In the genomic region with DNA sequence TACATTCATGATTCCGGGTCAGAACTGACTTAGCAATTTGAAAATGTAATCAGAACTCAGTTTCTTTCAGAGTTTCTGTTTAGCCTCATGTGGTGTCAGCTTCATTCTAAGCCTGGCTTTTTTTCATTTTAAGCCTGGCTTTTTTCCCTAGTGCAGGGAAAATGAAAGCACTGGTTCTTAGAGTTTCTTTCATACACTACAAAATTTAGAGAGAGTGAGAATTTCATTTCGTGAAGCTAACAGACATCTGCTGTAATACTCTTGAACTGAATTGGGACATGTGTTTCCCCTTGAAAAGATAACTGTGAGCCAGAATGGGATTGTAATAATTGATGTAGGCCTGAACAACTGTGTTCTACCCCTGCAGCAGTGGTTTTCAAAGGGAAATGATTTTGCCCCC, we compare ENCODE assay signal across 12 cellular contexts.
DNase-seq lines count a peak whose midpoint lies in the region; ATAC-seq and TF ChIP-seq lines count a peak whose summit lies in the region.
"Had no signal": no experiment of that assay in that cellular context is flagged by ENCODE, and none has a peak within 500 bp of the region (broad histone marks: within the 10 kb centered on the region; RNA-seq: fewer than 3 reads in every experiment).

No MANE protein-coding gene starts in this region.

- no peak for TF ChIP-seq CTCF in left ventricle myocardium inferior (IDR thresholded peaks at IDR 0.05; ENCODE audit: borderline replicate concordance)
- TF ChIP-seq CTCF in CD4-positive, alpha-beta T cell (IDR thresholded peaks at IDR 0.05), result no peak
- no peak for TF ChIP-seq CTCF in CD8-positive, alpha-beta T cell (IDR thresholded peaks at IDR 0.05)

- H3K4me1 Mint-ChIP-seq in CD4-positive, alpha-beta T cell (ENCODE audit: low read depth), result peaks cover 13% of the 10 kb centered on the region
- H3K4me1 Mint-ChIP-seq in CD8-positive, alpha-beta T cell (ENCODE audit: low read depth), result peaks cover 11% of the 10 kb centered on the region
- H3K4me1 Mint-ChIP-seq: H9 had no signal

- intact Hi-C loops in left ventricle myocardium inferior (cut with micrococcal nuclease), result no loop called here
- intact Hi-C loops in CD4-positive, alpha-beta T cell (cut with DNase I, micrococcal nuclease), result no loop called here
- intact Hi-C loops in CD8-positive, alpha-beta T cell (cut with DNase I, micrococcal nuclease), result no loop called here

- CTCF ChIA-PET in CD4-positive, alpha-beta T cell (lab: Charles Lee), result no interaction called here
- CTCF ChIA-PET in CD8-positive, alpha-beta T cell (lab: Charles Lee), result interaction anchor here (0.7 to 1.5 kb wide), 2 partner anchors 133 to 142 kb away, joined by 3 to 6 read pairs; no protein-coding TSS in a partner anchor

- POLR2A ChIA-PET in CD4-positive, alpha-beta T cell (lab: Charles Lee), result interaction anchor here (0.8 kb wide), 1 partner anchor 133 kb away, joined by 3 read pairs; no protein-coding TSS in a partner anchor
- POLR2A ChIA-PET in CD8-positive, alpha-beta T cell (lab: Charles Lee), result interaction anchor here (0.6 kb wide), 2 partner anchors 13 to 25 kb away, joined by 3 to 4 read pairs; no protein-coding TSS in a partner anchor

- H3K27me3 Mint-ChIP-seq in CD4-positive, alpha-beta T cell, result peaks cover 8% of the 10 kb centered on the region
- H3K27me3 Mint-ChIP-seq in CD8-positive, alpha-beta T cell (ENCODE audit: low read depth), result peaks cover 12% of the 10 kb centered on the region

- H3K4me3 ChIP-seq in left ventricle myocardium inferior, result no peak overlapping the region
- no peak overlapping the region for H3K4me3 ChIP-seq in CD8-positive, alpha-beta T cell (ENCODE audit: low read depth, low read length)

- H3K36me3 ChIP-seq in left ventricle myocardium inferior, result no peaks in the 10 kb centered on the region
- no peaks in the 10 kb centered on the region for H3K36me3 ChIP-seq in CD8-positive, alpha-beta T cell (ENCODE audit: insufficient read depth, low read length)

- peaks cover 11% of the 10 kb centered on the region for H3K4me1 ChIP-seq in left ventricle myocardium inferior
- H3K4me1 ChIP-seq in CD8-positive, alpha-beta T cell (ENCODE audit: insufficient read depth, low read length), result peaks cover 5% of the 10 kb centered on the region

- DNase-seq in left ventricle myocardium inferior (no peak), H4 (ENCODE audit: low spot score) (no peak), Ammon's horn (ENCODE audit: low spot score) (no peak)
- no peak for DNase-seq in CD4-positive, alpha-beta T cell
- DNase-seq in CD8-positive, alpha-beta T cell, result no peak
- DNase-seq: activated gamma-delta T cell treated with Interleukin-2 at 50 U/mL for 16 hours, cerebellar nuclear complex, H9, NCI-H2029 treated with DMSO at 0.1 percent for 48 hours had no signal

- H3K27ac ChIP-seq in left ventricle myocardium inferior (replicated peaks), result peak overlapping the region; percentile 56
- no peak overlapping the region for H3K27ac ChIP-seq in CD4-positive, alpha-beta T cell (ENCODE audit: low read depth, low read length)
- no peak overlapping the region for H3K27ac ChIP-seq in CD8-positive, alpha-beta T cell (ENCODE audit: low read depth, low read length)

- H3K36me3 Mint-ChIP-seq in CD4-positive, alpha-beta T cell (ENCODE audit: low read depth), result no peaks in the 10 kb centered on the region
- no peaks in the 10 kb centered on the region for H3K36me3 Mint-ChIP-seq in CD8-positive, alpha-beta T cell

- H3K27ac Mint-ChIP-seq in CD4-positive, alpha-beta T cell, result no peak overlapping the region
- H3K27ac Mint-ChIP-seq in CD8-positive, alpha-beta T cell, result no peak overlapping the region
- H3K27ac Mint-ChIP-seq: H9 had no signal

- H3K27me3 ChIP-seq in left ventricle myocardium inferior (ENCODE audit: low read depth), result no peaks in the 10 kb centered on the region
- no peaks in the 10 kb centered on the region for H3K27me3 ChIP-seq in CD4-positive, alpha-beta T cell (ENCODE audit: control insufficient read depth, insufficient read depth, low read length)
- no peaks in the 10 kb centered on the region for H3K27me3 ChIP-seq in CD8-positive, alpha-beta T cell (ENCODE audit: insufficient read depth, low read length)

- H3K9me3 ChIP-seq in left ventricle myocardium inferior (replicated peaks), result peaks cover 3% of the 10 kb centered on the region
- no peaks in the 10 kb centered on the region for H3K9me3 ChIP-seq in CD4-positive, alpha-beta T cell (ENCODE audit: control insufficient read depth, low read length)
- H3K9me3 ChIP-seq in CD8-positive, alpha-beta T cell (ENCODE audit: low read length), result no peaks in the 10 kb centered on the region

- no peak overlapping the region for H3K4me3 Mint-ChIP-seq in CD4-positive, alpha-beta T cell
- no peak overlapping the region for H3K4me3 Mint-ChIP-seq in CD8-positive, alpha-beta T cell
- H3K4me3 Mint-ChIP-seq: H9 had no signal

- ATAC-seq in GM19035 (IDR thresholded peaks at IDR 0.05; ENCODE audit: unreplicated experiment) (peak; percentile 47), GM21717 (IDR thresholded peaks at IDR 0.05; ENCODE audit: unreplicated experiment) (peak; percentile 78), HG03196 (IDR thresholded peaks at IDR 0.05; ENCODE audit: unreplicated experiment) (peak; percentile 38)
- no peak for ATAC-seq in CD4-positive, alpha-beta T cell (ENCODE audit: poor library complexity)
- ATAC-seq in CD8-positive, alpha-beta T cell, result no peak

- no peaks in the 10 kb centered on the region for H3K9me3 Mint-ChIP-seq in CD4-positive, alpha-beta T cell
- H3K9me3 Mint-ChIP-seq in CD8-positive, alpha-beta T cell, result no peaks in the 10 kb centered on the region

Comparison
In these comparisons a context has a peak if more than half of its experiments do, and no peak if none do; other contexts are left out.
1. ATAC-seq: peak in GM19035 (single experiment), GM21717 (single experiment) and HG03196 (single experiment); none in CD4-positive, alpha-beta T cell (single experiment) and CD8-positive, alpha-beta T cell (single experiment).